9 cellular contexts compared by ENCODE assay signal in genomic region chr19:18612051-18612771, GRCh38. TPM values are rescaled to one million over a fixed set of nuclear protein-coding genes. Genes with fewer than 3 reads are reported as not detected.
DNase-seq lines count a peak whose midpoint lies in the region; ATAC-seq and TF ChIP-seq lines count a peak whose summit lies in the region.
"Had no signal": no experiment of that assay in that cellular context is flagged by ENCODE, and none has a peak within 500 bp of the region (broad histone marks: within the 10 kb centered on the region; RNA-seq: fewer than 3 reads in every experiment).

No MANE protein-coding gene starts in this region.

- DNase-seq in A673 (ENCODE audit: low spot score) (no peak), H7 (peak; percentile 75), astrocyte of the hippocampus (ENCODE audit: low read depth, low spot score) (peak; percentile 16), Kasumi-1 (lab: John Stamatoyannopoulos, UW) (no peak), OCI-M1 (lab: John Stamatoyannopoulos, UW) (no peak), CD1c-positive myeloid dendritic cell (ENCODE audit: extremely low spot score) (no peak)
- DNase-seq: cerebellar nuclear complex had no signal

- H3K27me3 ChIP-seq in A673 (replicated peaks; ENCODE audit: insufficient read depth, low read depth, low read length, poor library complexity) (no peaks in the 10 kb centered on the region), H7 (ENCODE audit: control insufficient read depth, insufficient read depth, low read length) (peaks cover 77% of the 10 kb centered on the region), muscle layer of duodenum (ENCODE audit: low read depth, low read length) (peaks cover 67% of the 10 kb centered on the region)

- no peaks in the 10 kb centered on the region for H3K9me3 ChIP-seq in A673 (ENCODE audit: low read depth, low read length, poor library complexity, severe bottlenecking)
- no peaks in the 10 kb centered on the region for H3K9me3 ChIP-seq in muscle layer of duodenum (ENCODE audit: control insufficient read depth in 1 of 2, low read length in 2 of 2)

- H3K4me3 ChIP-seq in A673 (ENCODE audit: low read depth, low read length, poor library complexity, severe bottlenecking), result peak overlapping the region; percentile 56
- H3K4me3 ChIP-seq in H7 (ENCODE audit: insufficient read depth, low read depth, low read length), result peak overlapping the region; percentile 39
- peak overlapping the region; percentile 21 to 78 for H3K4me3 ChIP-seq in muscle layer of duodenum (ENCODE audit: low read depth in 1 of 2, low read length in 2 of 2)

- POLR2A ChIA-PET in A673 (lab: Charles Lee; ENCODE audit: low non-redundant PET), result no interaction called here

- no peak for ATAC-seq in GM21423 (IDR thresholded peaks at IDR 0.05; ENCODE audit: unreplicated experiment)

- CTCF ChIA-PET in A673 (lab: Charles Lee), result no interaction called here

- no peak for TF ChIP-seq CTCF in A673 (conservative IDR thresholded peaks at IDR 0.05; ENCODE audit: low read depth, low read length)

- H3K36me3 ChIP-seq in A673 (ENCODE audit: insufficient read depth, low read length, poor library complexity, severe bottlenecking) (no peaks in the 10 kb centered on the region), H7 (replicated peaks; ENCODE audit: control insufficient read depth, insufficient read depth, low read length) (no peaks in the 10 kb centered on the region), muscle layer of duodenum (ENCODE audit: control insufficient read depth in 1 of 2, insufficient read depth in 2 of 2, low read length in 2 of 2) (no peaks in the 10 kb centered on the region)

- peaks cover 48% of the 10 kb centered on the region for H3K4me1 ChIP-seq in A673 (ENCODE audit: insufficient read depth, low read length, poor library complexity, severe bottlenecking)
- peaks cover 0 to 38% of the 10 kb centered on the region in 2 donors for H3K4me1 ChIP-seq in muscle layer of duodenum (ENCODE audit: control insufficient read depth in 1 of 2, insufficient read depth in 2 of 2, low read length in 2 of 2)

- BruUV-seq in A673 (replicated peaks; lab: Mats Ljungman, UMichigan), result no TSS peak

- intact Hi-C loops in A673 (cut with micrococcal nuclease; ENCODE audit: unreplicated experiment), result no loop called here

- H3K27ac ChIP-seq in A673 (ENCODE audit: low read depth, low read length, poor library complexity, severe bottlenecking), result no peak overlapping the region
- H3K27ac ChIP-seq in muscle layer of duodenum (ENCODE audit: low read length), result no peak overlapping the region

RNA-seq across cellular contexts. Expression of gene TMEM59L, which starts 0.5 kb away (rescaled TPM):
- 9.3 and 18.0 TPM in 2 replicates for total RNA-seq in A673 (2021)
- total RNA-seq in H7 (2014; rRNA removed; shearing (Covaris generic)), result 1.8 and 3.5 TPM in 2 replicates

RNA-seq across cellular contexts. Expression of gene CRLF1, which starts 5.6 kb away (rescaled TPM):
- total RNA-seq in A673 (2021), result 192 and 305 TPM in 2 replicates
- 47.4 and 52.8 TPM in 2 replicates for total RNA-seq in H7 (2014; rRNA removed; shearing (Covaris generic))

RNA-seq across cellular contexts. Expression of gene REX1BD, which starts 23.6 kb away (rescaled TPM):
- 61.4 and 74.9 TPM in 2 replicates for total RNA-seq in A673 (2021)
- total RNA-seq in H7 (2014; rRNA removed; shearing (Covaris generic)), result 117 TPM in 2 replicates

RNA-seq across cellular contexts. Expression of gene KLHL26, which starts 24.6 kb away (rescaled TPM):
- 16.3 and 16.8 TPM in 2 replicates for total RNA-seq in A673 (2021)
- 7.1 and 11.7 TPM in 2 replicates for total RNA-seq in H7 (2014; rRNA removed; shearing (Covaris generic))

RNA-seq across cellular contexts. Expression of gene UBA52, which starts 40.6 kb away (rescaled TPM):
- 1,270 and 1,348 TPM in 2 replicates for total RNA-seq in A673 (2021)
- 1,268 and 1,295 TPM in 2 replicates for total RNA-seq in H7 (2014; rRNA removed; shearing (Covaris generic))

Comparison
In these comparisons a context has a peak if more than half of its experiments do, and no peak if none do; other contexts are left out.
1. DNase-seq: peak in H7 (single experiment) and astrocyte of the hippocampus (single experiment); none in A673 (single experiment), Kasumi-1 (0 of 2), OCI-M1 (single experiment) and CD1c-positive myeloid dendritic cell (single experiment).
2. Peak in every context shown above with its lines, with median percentiles within 50 percentile points of each other: H3K4me3 ChIP-seq.